11 cellular contexts compared by ENCODE assay signal in genomic region chr5:38598994-38599611, GRCh38. TPM values are rescaled to one million over a fixed set of nuclear protein-coding genes. Genes with fewer than 3 reads are reported as not detected.
DNase-seq lines count a peak whose midpoint lies in the region; ATAC-seq and TF ChIP-seq lines count a peak whose summit lies in the region.
"Had no signal": no experiment of that assay in that cellular context is flagged by ENCODE, and none has a peak within 500 bp of the region (broad histone marks: within the 10 kb centered on the region; RNA-seq: fewer than 3 reads in every experiment).

No MANE protein-coding gene starts in this region.

- H3K9me2 ChIP-seq in PC-9 (ENCODE audit: insufficient read depth): no peaks in the 10 kb centered on the region

- H3K9me3 Mint-ChIP-seq in progenitor cell of endocrine pancreas (ENCODE audit: low read depth): peaks cover 6% of the 10 kb centered on the region

- H3K9me3 ChIP-seq in PC-9 (ENCODE audit: insufficient read depth, low read depth): peaks cover 5% of the 10 kb centered on the region; the same call in 1 of the 2 replicates

- TF ChIP-seq CTCF in PC-9 (conservative IDR thresholded peaks at IDR 0.05) (no peak), progenitor cell of endocrine pancreas (IDR thresholded peaks at IDR 0.05; ENCODE audit: unreplicated experiment) (no peak)

- no TSS peak for BruUV-seq in PC-9 (replicated peaks; lab: Mats Ljungman, UMichigan)

- H3K4me3 ChIP-seq in PC-9: no peak overlapping the region

- no peaks in the 10 kb centered on the region for H3K27me3 ChIP-seq in PC-9 (ENCODE audit: insufficient read depth, low read depth)

- ATAC-seq in esophagus mucosa (peak; percentile 61), GM19452 (IDR thresholded peaks at IDR 0.05; ENCODE audit: unreplicated experiment) (no peak)

- H3K4me1 Mint-ChIP-seq in progenitor cell of endocrine pancreas (ENCODE audit: low read depth): peaks cover 26% of the 10 kb centered on the region

- no peaks in the 10 kb centered on the region for H3K36me3 ChIP-seq in PC-9 (ENCODE audit: low read depth)

- peak overlapping the region; percentile 32 for H3K4me2 ChIP-seq in PC-9

- no peak overlapping the region for H3K4me3 Mint-ChIP-seq in progenitor cell of endocrine pancreas (ENCODE audit: low read depth)

- H3K79me2 ChIP-seq in PC-9 (ENCODE audit: low read depth): no peaks in the 10 kb centered on the region

- intact Hi-C loops in PC-9 (cut with micrococcal nuclease; ENCODE audit: unreplicated experiment): loop anchor here (1.0 to 5.0 kb wide), 10 partner anchors 8 to 503 kb away; partner anchors contain the start of gene OSMR

- no peaks in the 10 kb centered on the region for H4K20me1 ChIP-seq in PC-9 (ENCODE audit: insufficient read depth)

- peaks cover 3% of the 10 kb centered on the region for H3K27me3 Mint-ChIP-seq in progenitor cell of endocrine pancreas

- H3K27ac ChIP-seq in PC-9: peak overlapping the region; percentile 38

- H3K36me3 Mint-ChIP-seq in progenitor cell of endocrine pancreas (ENCODE audit: insufficient read depth): no peaks in the 10 kb centered on the region

- peak; percentile 87 for DNase-seq in EL
- peak; percentile 60 to 80 for DNase-seq in PC-9
- DNase-seq in progenitor cell of endocrine pancreas (ENCODE audit: low spot score, unreplicated experiment): no peak
- DNase-seq in NCI-H82 (lab: John Stamatoyannopoulos, UW): no peak
- DNase-seq in NCI-H524 treated with DMSO at 0.1 percent for 48 hours (lab: John Stamatoyannopoulos, UW): no peak
- DNase-seq in T1000 (lab: John Stamatoyannopoulos, UW): no peak
- DNase-seq: activated naive CD4-positive, alpha-beta T cell treated with anti-CD3 and anti-CD28 coated beads, Interleukin-2, amount 50 U/mL, for 16 hours; DMS79; NCI-H1417 treated with DMSO at 0.1 percent for 48 hours had no signal

- H3F3A ChIP-seq in PC-9 (ENCODE audit: insufficient read depth, low read depth): peaks cover 33% of the 10 kb centered on the region

- CTCF ChIA-PET in PC-9 (lab: Charles Lee): interaction anchor here (0.6 to 1.9 kb wide), 7 partner anchors 8 to 184 kb away, joined by 3 to 13 read pairs (median 3); no protein-coding TSS in a partner anchor

- no peak overlapping the region for H2AFZ ChIP-seq in PC-9

- H3K4me1 ChIP-seq in PC-9 (replicated peaks; ENCODE audit: insufficient read depth): peaks cover 76% of the 10 kb centered on the region

- POLR2A ChIA-PET in PC-9 (lab: Charles Lee; ENCODE audit: unreplicated experiment): interaction anchor here (0.6 to 1.1 kb wide), 5 partner anchors 9 to 476 kb away, joined by 3 to 8 read pairs (median 6); no protein-coding TSS in a partner anchor

- peak overlapping the region; percentile 9 for H3K27ac Mint-ChIP-seq in progenitor cell of endocrine pancreas

RNA-seq across cellular contexts. Expression of gene LIFR, which starts 42.7 kb away (rescaled TPM):
- total RNA-seq in PC-9 (2021) (22.0 and 28.6 TPM in 2 replicates), esophagus mucosa (6.9 TPM), progenitor cell of endocrine pancreas (33.4 and 36.4 TPM in 2 replicates)

Comparison
In these comparisons a context has a peak if more than half of its experiments do, and no peak if none do; other contexts are left out.
1. DNase-seq: peak in EL (single experiment) and PC-9 (2 of 2); none in progenitor cell of endocrine pancreas (single experiment), NCI-H82 (single experiment), NCI-H524 treated with DMSO at 0.1 percent for 48 hours (single experiment) and T1000 (single experiment).